12 cellular contexts compared by ENCODE assay signal in the genomic region with DNA sequence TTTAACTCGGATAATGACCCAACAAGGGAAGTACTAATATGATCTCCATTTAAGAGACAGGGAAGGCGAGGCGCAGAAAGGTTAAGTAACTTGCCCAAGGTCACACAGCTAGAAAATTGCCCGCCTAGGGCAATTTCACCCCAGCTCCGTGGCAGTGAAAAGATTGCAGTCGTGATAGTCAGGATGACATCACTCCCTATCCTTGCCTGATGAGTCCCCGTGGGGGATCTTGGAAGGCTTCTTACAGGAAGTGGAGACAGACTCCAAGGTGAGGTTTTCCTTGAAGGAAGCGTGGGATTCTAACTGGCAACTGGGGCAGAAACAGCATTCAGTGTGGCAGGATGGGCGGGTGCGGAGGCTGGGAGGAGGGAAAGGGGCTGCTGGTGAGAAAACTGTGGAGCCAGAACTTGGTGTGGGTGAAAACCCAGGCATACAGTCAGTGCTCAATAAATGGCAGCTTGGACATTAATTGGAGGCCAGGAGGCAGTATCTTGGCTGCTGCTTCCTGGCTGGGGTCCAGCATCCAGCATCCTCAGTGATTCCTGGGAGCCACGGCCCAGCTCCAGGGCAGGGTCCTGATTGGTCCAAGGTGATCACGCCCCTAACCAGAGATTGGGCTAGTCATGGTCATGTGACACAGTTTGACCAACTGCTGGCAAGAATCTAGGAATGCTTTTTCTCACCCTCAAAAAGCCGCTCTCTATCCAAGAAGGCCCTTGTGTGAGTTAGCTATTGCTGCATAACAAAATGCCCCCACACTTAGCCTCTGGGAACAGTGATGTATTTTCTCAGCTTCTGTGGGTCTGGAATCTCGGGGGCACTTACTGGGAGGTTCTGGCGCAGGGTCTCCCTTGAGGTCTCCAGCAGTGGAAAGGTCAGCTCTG.
DNase-seq lines count a peak whose midpoint lies in the region; FAIRE-seq and TF ChIP-seq lines count a peak whose summit lies in the region.
"Had no signal": no experiment of that assay in that cellular context is flagged by ENCODE, and none has a peak within 500 bp of the region (broad histone marks: within the 10 kb centered on the region; RNA-seq: fewer than 3 reads in every experiment).

No MANE protein-coding gene starts in this region.

- DNase-seq in AG20443 (ENCODE audit: low spot score), result peak; percentile 45
- peak; percentile 93 for DNase-seq in M059J (ENCODE audit: low read depth)
- no peak for DNase-seq in endothelial cell of umbilical vein (ENCODE audit: low read depth, low spot score)
- no peak for DNase-seq in neuronal stem cell (ENCODE audit: low spot score)
- DNase-seq in OCI-M1 (lab: John Stamatoyannopoulos, UW), result no peak
- DNase-seq in NCI-H2029 (lab: John Stamatoyannopoulos, UW), result no peak
- DNase-seq in activated T-helper 1 cell treated with anti-CD3 and anti-CD28 coated beads, Interleukin-12 subunit alpha, Interleukin-12 subunit beta, Interleukin-2, Interleukin-4 antibody, amounts not matched to agents 30 ng/mL and 10 ng/mL and 1 ng/mL, durations not matched to agents 14 hours and 24 hours and 36 hours (ENCODE audit: low spot score), result no peak
- DNase-seq in RPMI8226, result no peak
- DNase-seq: activated T-cell treated with anti-CD3 and anti-CD28 coated beads for 4 hours; DMS153; NCI-H187; stimulated activated CD4-positive, alpha-beta T cell treated with anti-CD3 and anti-CD28 coated beads, Interleukin-2, amount 100 ng/mL, for 48 hours had no signal

- no peak overlapping the region for H3K4ac ChIP-seq in neuronal stem cell (ENCODE audit: low read length)

- no peaks in the 10 kb centered on the region for H3K79me2 ChIP-seq in endothelial cell of umbilical vein (ENCODE audit: control insufficient read depth, insufficient read depth, low read length)

- intact Hi-C loops in endothelial cell of umbilical vein (cut with micrococcal nuclease), result no loop called here
- intact Hi-C loops in activated T-helper 1 cell treated with anti-CD3 and anti-CD28 coated beads, Interleukin-12 subunit alpha, Interleukin-12 subunit beta, Interleukin-2, Interleukin-4 antibody, amounts not matched to agents 30 ng/mL and 10 ng/mL and 1 ng/mL, durations not matched to agents 14 hours and 24 hours and 36 hours (cut with micrococcal nuclease), result no loop called here

- no peak overlapping the region for H2BK12ac ChIP-seq in neuronal stem cell (ENCODE audit: low read length)

- FAIRE-seq in endothelial cell of umbilical vein (lab: Jason Lieb, UNC), result peak; percentile 62

- no TSS peak for BruUV-seq in endothelial cell of umbilical vein (replicated peaks; lab: Mats Ljungman, UMichigan)

- no peak overlapping the region for H3K18ac ChIP-seq in neuronal stem cell (ENCODE audit: low read length)

- no peak overlapping the region for H3K4me3 Mint-ChIP-seq in activated T-helper 1 cell treated with anti-CD3 and anti-CD28 coated beads, Interleukin-12 subunit alpha, Interleukin-12 subunit beta, Interleukin-2, Interleukin-4 antibody, amounts not matched to agents 30 ng/mL and 10 ng/mL and 1 ng/mL, durations not matched to agents 14 hours and 24 hours and 36 hours

- H3K4me3 ChIP-seq in endothelial cell of umbilical vein (replicated peaks in 1 of 3; ENCODE audit: insufficient read depth in 1 of 3, low read depth in 1 of 3, low read length in 3 of 3), result no peak overlapping the region
- no peak overlapping the region for H3K4me3 ChIP-seq in neuronal stem cell (ENCODE audit: low read length in 2 of 2)

- H2BK15ac ChIP-seq in neuronal stem cell (ENCODE audit: low read length), result peak overlapping the region; percentile 1

- no peaks in the 10 kb centered on the region for H3K36me3 ChIP-seq in endothelial cell of umbilical vein (ENCODE audit: control insufficient read depth in 2 of 2, extremely low read depth in 1 of 2, insufficient read depth in 2 of 2, low read length in 2 of 2)
- no peaks in the 10 kb centered on the region for H3K36me3 ChIP-seq in neuronal stem cell (replicated peaks in 1 of 2; ENCODE audit: control insufficient read depth in 2 of 2, insufficient read depth in 2 of 2, low read length in 2 of 2)

- no peaks in the 10 kb centered on the region for H3K27me3 ChIP-seq in endothelial cell of umbilical vein (ENCODE audit: control insufficient read depth in 2 of 2, insufficient read depth in 2 of 2, low read length in 2 of 2)
- peaks cover 0 to 31% (median 0%) of the 10 kb centered on the region in 3 experiments for H3K27me3 ChIP-seq in neuronal stem cell (ENCODE audit: control insufficient read depth in 3 of 3, insufficient read depth in 3 of 3, low read depth in 1 of 3, low read length in 3 of 3)

- H2BK5ac ChIP-seq in neuronal stem cell (ENCODE audit: low read length), result no peak overlapping the region

- H2BK120ac ChIP-seq in neuronal stem cell (ENCODE audit: low read depth, low read length), result no peak overlapping the region

- no peak overlapping the region for H2AFZ ChIP-seq in endothelial cell of umbilical vein (ENCODE audit: low read depth, low read length)
- no peak overlapping the region for H2AFZ ChIP-seq in neuronal stem cell (ENCODE audit: low read length)

- H3K4me1 Mint-ChIP-seq in activated T-helper 1 cell treated with anti-CD3 and anti-CD28 coated beads, Interleukin-12 subunit alpha, Interleukin-12 subunit beta, Interleukin-2, Interleukin-4 antibody, amounts not matched to agents 30 ng/mL and 10 ng/mL and 1 ng/mL, durations not matched to agents 14 hours and 24 hours and 36 hours (ENCODE audit: low read depth), result peaks cover 34% of the 10 kb centered on the region

- TF ChIP-seq POLR2A in endothelial cell of umbilical vein (IDR thresholded peaks at IDR 0.05; ENCODE audit: low read depth, low read length), result no peak

- H3K4me1 ChIP-seq in endothelial cell of umbilical vein (ENCODE audit: control insufficient read depth, extremely low read depth, insufficient read depth, low read length) (peaks cover 48% of the 10 kb centered on the region), neuronal stem cell (ENCODE audit: control insufficient read depth in 2 of 2, insufficient read depth in 1 of 2, low read depth in 1 of 2, low read length in 2 of 2) (peaks cover 22 to 33% of the 10 kb centered on the region in 2 donors)

- no peaks in the 10 kb centered on the region for H3K79me1 ChIP-seq in neuronal stem cell (ENCODE audit: low read depth, low read length)

- peak overlapping the region; percentile 8 for H2AK5ac ChIP-seq in neuronal stem cell (ENCODE audit: low read depth, low read length)

- H3K9ac ChIP-seq in endothelial cell of umbilical vein (replicated peaks; ENCODE audit: extremely low read depth, insufficient read depth, low read length), result no peak overlapping the region
- H3K9ac ChIP-seq in neuronal stem cell (ENCODE audit: low read depth, low read length, poor library complexity), result no peak overlapping the region

- CTCF ChIA-PET in endothelial cell of umbilical vein (lab: Charles Lee), result interaction anchor here (1.8 kb wide), 2 partner anchors 24 to 35 kb away, joined by 4 to 8 read pairs; no protein-coding TSS in a partner anchor

- no peaks in the 10 kb centered on the region for H4K20me1 ChIP-seq in endothelial cell of umbilical vein (replicated peaks; ENCODE audit: control insufficient read depth, extremely low read depth, insufficient read depth, low read length)

- dilution Hi-C loops in endothelial cell of umbilical vein (cut with MboI; ENCODE audit: extremely low pct_ligation_motif_present, low sequenced_read_pairs), result loop anchor here (10.0 to 25.0 kb wide), 2 partner anchors 49 to 124 kb away; a partner anchor contains a TSS

- H3K36me3 Mint-ChIP-seq in activated T-helper 1 cell treated with anti-CD3 and anti-CD28 coated beads, Interleukin-12 subunit alpha, Interleukin-12 subunit beta, Interleukin-2, Interleukin-4 antibody, amounts not matched to agents 30 ng/mL and 10 ng/mL and 1 ng/mL, durations not matched to agents 14 hours and 24 hours and 36 hours (ENCODE audit: low read depth), result peaks cover 2% of the 10 kb centered on the region

- peaks cover 8% of the 10 kb centered on the region for H3K9me3 Mint-ChIP-seq in activated T-helper 1 cell treated with anti-CD3 and anti-CD28 coated beads, Interleukin-12 subunit alpha, Interleukin-12 subunit beta, Interleukin-2, Interleukin-4 antibody, amounts not matched to agents 30 ng/mL and 10 ng/mL and 1 ng/mL, durations not matched to agents 14 hours and 24 hours and 36 hours

- no peak overlapping the region for H3K23ac ChIP-seq in neuronal stem cell (ENCODE audit: low read depth, low read length, poor library complexity)

- no peaks in the 10 kb centered on the region for H3K9me1 ChIP-seq in endothelial cell of umbilical vein (replicated peaks; ENCODE audit: control insufficient read depth, extremely low read depth, insufficient read depth, low read length)

- H3K9me3 ChIP-seq in endothelial cell of umbilical vein (replicated peaks; ENCODE audit: control insufficient read depth, insufficient read depth, low read length), result no peaks in the 10 kb centered on the region
- H3K9me3 ChIP-seq in neuronal stem cell (replicated peaks in 1 of 2; ENCODE audit: control insufficient read depth in 2 of 2, insufficient read depth in 1 of 2, low read depth in 1 of 2, low read length in 2 of 2), result peaks cover 2 to 7% of the 10 kb centered on the region in 2 donors

- H3K4me2 ChIP-seq in endothelial cell of umbilical vein (ENCODE audit: insufficient read depth, low read length) (no peak overlapping the region), neuronal stem cell (ENCODE audit: insufficient read depth, low read length, poor library complexity, severe bottlenecking) (no peak overlapping the region)

- H3K27ac Mint-ChIP-seq in activated T-helper 1 cell treated with anti-CD3 and anti-CD28 coated beads, Interleukin-12 subunit alpha, Interleukin-12 subunit beta, Interleukin-2, Interleukin-4 antibody, amounts not matched to agents 30 ng/mL and 10 ng/mL and 1 ng/mL, durations not matched to agents 14 hours and 24 hours and 36 hours, result no peak overlapping the region

- peaks cover 13% of the 10 kb centered on the region for H3K27me3 Mint-ChIP-seq in activated T-helper 1 cell treated with anti-CD3 and anti-CD28 coated beads, Interleukin-12 subunit alpha, Interleukin-12 subunit beta, Interleukin-2, Interleukin-4 antibody, amounts not matched to agents 30 ng/mL and 10 ng/mL and 1 ng/mL, durations not matched to agents 14 hours and 24 hours and 36 hours (ENCODE audit: insufficient read depth)

- H4K91ac ChIP-seq in neuronal stem cell (ENCODE audit: low read depth, low read length, poor library complexity), result no peak overlapping the region

- WGBS in neuronal stem cell (ENCODE audit: extremely low coverage in 2 of 2, insufficient read length in 2 of 2, insufficient replicate concordance in 1 of 2), 2 donors, result no CpG with 5 or more reads among the region's 15 CpGs

- H3K27ac ChIP-seq in endothelial cell of umbilical vein (ENCODE audit: insufficient read depth, low read depth, low read length) (no peak overlapping the region), neuronal stem cell (replicated peaks; ENCODE audit: low read length) (no peak overlapping the region)

- POLR2A ChIA-PET in endothelial cell of umbilical vein (lab: Charles Lee), result no interaction called here

- H3K14ac ChIP-seq in neuronal stem cell (ENCODE audit: low read length), result no peak overlapping the region

- TF ChIP-seq CTCF in endothelial cell of umbilical vein (IDR thresholded peaks at IDR 0.05; ENCODE audit: extremely low read depth in 1 of 2, insufficient read depth in 1 of 2, low read depth in 1 of 2, low read length in 2 of 2), result no peak

- no peak overlapping the region for H4K8ac ChIP-seq in neuronal stem cell (ENCODE audit: low read depth, low read length)

Comparison
In these comparisons a context has a peak if more than half of its experiments do, and no peak if none do; other contexts are left out.
1. DNase-seq: peak in AG20443 (single experiment) and M059J (single experiment); none in endothelial cell of umbilical vein (single experiment), neuronal stem cell (single experiment), OCI-M1 (single experiment), NCI-H2029 (single experiment), activated T-helper 1 cell treated with anti-CD3 and anti-CD28 coated beads, Interleukin-12 subunit alpha, Interleukin-12 subunit beta, Interleukin-2, Interleukin-4 antibody, amounts not matched to agents 30 ng/mL and 10 ng/mL and 1 ng/mL, durations not matched to agents 14 hours and 24 hours and 36 hours (single experiment) and RPMI8226 (single experiment).